ENCODE assay signal across 8 cellular contexts in the genomic region with DNA sequence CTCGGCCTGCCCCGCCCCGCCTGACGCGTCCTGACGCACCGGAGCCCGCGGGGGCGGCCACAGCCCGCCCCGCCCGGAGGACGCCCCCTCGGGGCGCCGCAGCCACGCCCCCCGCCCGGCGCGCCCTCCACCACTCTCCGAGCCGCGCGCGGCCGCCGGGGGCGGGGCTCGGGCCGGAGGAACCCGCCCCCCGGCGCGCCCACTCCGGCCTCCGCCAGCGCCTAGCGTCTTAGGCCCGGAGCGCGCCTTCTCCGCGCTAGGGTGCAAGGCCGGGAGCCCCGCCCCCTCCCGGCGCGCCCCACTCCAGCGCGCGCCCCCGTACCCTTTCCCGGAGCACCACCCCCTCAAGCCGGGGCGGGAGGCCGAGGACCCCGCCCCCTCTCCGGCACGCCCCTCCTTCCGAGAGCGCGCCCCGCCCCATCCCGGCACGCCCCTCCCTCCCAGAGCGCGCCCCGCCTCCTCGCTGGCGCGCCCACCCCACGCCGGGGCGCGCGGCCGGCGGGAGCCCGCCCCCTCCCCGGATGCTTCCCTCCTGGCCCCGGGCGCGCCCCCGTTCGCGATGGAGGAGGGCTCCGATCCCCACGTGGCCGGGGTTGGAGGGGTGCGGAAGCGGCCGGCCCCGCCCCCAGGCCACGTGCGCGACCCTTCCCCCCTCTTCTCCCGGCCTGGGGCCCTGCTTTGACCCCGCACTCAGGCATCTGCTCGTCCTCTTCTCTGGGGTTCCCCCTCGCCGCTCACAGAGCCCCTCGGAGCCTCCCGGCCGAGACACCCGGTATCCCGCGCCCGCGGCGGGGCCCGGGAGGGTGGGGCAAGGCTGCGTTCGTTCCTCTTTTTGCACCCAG. TPM values are rescaled to one million over a fixed set of nuclear protein-coding genes. Genes with fewer than 3 reads are reported as not detected.
DNase-seq lines count a peak whose midpoint lies in the region; ATAC-seq and TF ChIP-seq lines count a peak whose summit lies in the region.

No MANE protein-coding gene starts in this region.

- peak overlapping the region; percentile 90 for H3K4me3 ChIP-seq in AG09309 (ENCODE audit: control insufficient read depth, low read depth, low read length)

- intact Hi-C loops in left colon (cut with DNase I, micrococcal nuclease) = no loop called here

- DNase-seq in AG09309 (ENCODE audit: low read depth) = peak; percentile 61
- peak; percentile 97 for DNase-seq in NCI-H345 (lab: John Stamatoyannopoulos, UW)
- DNase-seq in activated CD4-positive, alpha-beta T cell treated with anti-CD3 and anti-CD28 coated beads for 24 hours (ENCODE audit: low read depth in 2 of 2) = peak; percentile 88 to 89
- peak; percentile 94 for DNase-seq in cerebellum (ENCODE audit: low spot score)
- DNase-seq in left colon = peak; percentile 90 to 91
- DNase-seq in stimulated activated CD4-positive, alpha-beta T cell treated with anti-CD3 and anti-CD28 coated beads, Interleukin-1b, Interleukin-23, amount 100 ng/mL, for 24 hours (ENCODE audit: low read depth in 4 of 4, low spot score in 1 of 4) = peak; percentile 79 to 95 (median 92)

- no peak for TF ChIP-seq CTCF in AG09309 (IDR thresholded peaks at IDR 0.05; ENCODE audit: control insufficient read depth, insufficient read depth, low read depth, low read length, missing control alignments)

- ATAC-seq in GM19023 (IDR thresholded peaks at IDR 0.05; ENCODE audit: unreplicated experiment) = peak; percentile 54
- peak; percentile 59 for ATAC-seq in HG03175 (IDR thresholded peaks at IDR 0.05; ENCODE audit: unreplicated experiment)
- ATAC-seq in left colon = peak; percentile 72

RNA-seq across cellular contexts. Expression of gene KLF16, which starts 0.5 kb away (rescaled TPM):
- 2.0 TPM for total RNA-seq in cerebellum
- 10 to 100 TPM; 30.6 to 35.9 TPM for total RNA-seq in left colon

RNA-seq across cellular contexts. Expression of gene REXO1, which starts 15.6 kb away (rescaled TPM):
- total RNA-seq in cerebellum (9.8 TPM), left colon (10 to 100 TPM; 41.9 to 43.0 TPM)

RNA-seq across cellular contexts. Expression of gene ABHD17A, which starts 21.4 kb away (rescaled TPM):
- total RNA-seq in cerebellum (37.5 TPM), left colon (10 to 100 TPM; 61.5 to 63.5 TPM)

RNA-seq across cellular contexts. Expression of gene ADAT3, which starts 41.3 kb away (rescaled TPM):
- total RNA-seq in cerebellum = 4.0 TPM
- 10 to 100 TPM; 19.1 to 29.1 TPM for total RNA-seq in left colon

RNA-seq across cellular contexts. Expression of gene SCAMP4, which starts 41.3 kb away (rescaled TPM):
- total RNA-seq in cerebellum = 19.6 TPM
- 10 to 100 TPM; 56.3 to 76.5 TPM for total RNA-seq in left colon

Comparison
In these comparisons a context has a peak if more than half of its experiments do, and no peak if none do; other contexts are left out.
1. Peak in every context shown above with its lines: DNase-seq, ATAC-seq and H3K4me3 ChIP-seq.
2. RNA of gene KLF16, which starts 0.5 kb away (total RNA-seq): 30.6 to 35.9 TPM in left colon; 2.0 TPM in cerebellum (single experiment); every median in the first group is over 10 times any median in the second.